ENCODE assay signal across 14 cellular contexts in genomic region chr4:144016048-144016605, GRCh38. TPM values are rescaled to one million over a fixed set of nuclear protein-coding genes. Genes with fewer than 3 reads are reported as not detected.
DNase-seq lines count a peak whose midpoint lies in the region; ATAC-seq, FAIRE-seq and TF ChIP-seq lines count a peak whose summit lies in the region.
"Not testable (repeated sequence)": the region's sequence is repeated elsewhere in the genome, so short reads cannot be mapped to it uniquely, and the experiment has no call there.
"Had no signal": no experiment of that assay in that cellular context is flagged by ENCODE, and none has a peak within 500 bp of the region (broad histone marks: within the 10 kb centered on the region; RNA-seq: fewer than 3 reads in every experiment).

No MANE protein-coding gene starts in this region.

- H3K4me1 ChIP-seq in RWPE2 (ENCODE audit: insufficient read depth, poor library complexity, severe bottlenecking); K562 (replicated peaks in 1 of 2; ENCODE audit: control insufficient read depth in 2 of 2, insufficient read depth in 2 of 2, low read length in 2 of 2); mammary epithelial cell (ENCODE audit: insufficient read depth, low read length); foreskin keratinocyte: not testable (repeated sequence)

- intact Hi-C loops in K562 (cut with micrococcal nuclease), result loop anchor here (5.0 kb wide), 2 partner anchors 109 to 126 kb away; partner anchors contain the start of genes GYPA and GYPE
- intact Hi-C loops in mammary epithelial cell (cut with micrococcal nuclease), result not testable (repeated sequence)

- DNase-seq in RWPE2 (ENCODE audit: low spot score), result not testable (repeated sequence)
- DNase-seq in K562 (ENCODE audit: extremely low read depth in 1 of 4, low spot score in 3 of 4) (peak in 1 of 4 experiments; percentile 38), mammary epithelial cell (peak; percentile 11), epithelial cell of esophagus (ENCODE audit: low read depth) (peak; percentile 39), foreskin keratinocyte (peak in 1 of 2 donors; percentile 18)

- H3K9me3 ChIP-seq in RWPE2 (ENCODE audit: severe bottlenecking); K562 (replicated peaks; ENCODE audit: control insufficient read depth, insufficient read depth, low read depth, low read length); mammary epithelial cell (replicated peaks; ENCODE audit: insufficient read depth, low read length): not testable (repeated sequence)

- H3K4me2 ChIP-seq in K562 (ENCODE audit: insufficient read depth, low read length), result peak overlapping the region; percentile 49; the same call in 1 of the 2 replicates
- H3K4me2 ChIP-seq in mammary epithelial cell (ENCODE audit: insufficient read depth, low read depth, low read length), result not testable (repeated sequence)

- in situ Hi-C loops in K562 (cut with MboI), result loop anchor here (10.0 kb wide), 1 partner anchor 119 kb away; no protein-coding TSS in a partner anchor
- in situ Hi-C loops in mammary epithelial cell (cut with MboI; ENCODE audit: low sequenced_read_pairs in 2 of 2), result not testable (repeated sequence)

- not testable (repeated sequence) for H3K4me3 ChIP-seq in RWPE2 (ENCODE audit: severe bottlenecking); K562; mammary epithelial cell (replicated peaks in 1 of 3; ENCODE audit: insufficient read depth in 1 of 3, low read depth in 2 of 3, low read length in 3 of 3); epithelial cell of esophagus (ENCODE audit: low read length)

- BruUV-seq in K562 (replicated peaks; lab: Mats Ljungman, UMichigan); mammary epithelial cell (replicated peaks; lab: Mats Ljungman, UMichigan): not testable (repeated sequence)

- TF ChIP-seq EP300 in K562 (IDR thresholded peaks at IDR 0.05; ENCODE audit: low read length), result not testable (repeated sequence)

- not testable (repeated sequence) for TF ChIP-seq CTCF in RWPE2 (IDR thresholded peaks at IDR 0.05; ENCODE audit: poor library complexity, severe bottlenecking); K562 (IDR thresholded peaks at IDR 0.05 in 2 of 3, conservative IDR thresholded peaks at IDR 0.05 in 1 of 3; ENCODE audit: insufficient read depth in 2 of 3, low read depth in 1 of 3, low read length in 3 of 3); mammary epithelial cell (conservative IDR thresholded peaks at IDR 0.05 in 1 of 2, IDR thresholded peaks at IDR 0.05 in 1 of 2; ENCODE audit: extremely low read depth in 1 of 2, insufficient read depth in 1 of 2, low read depth in 1 of 2, low read length in 2 of 2); epithelial cell of esophagus (IDR thresholded peaks at IDR 0.05; ENCODE audit: insufficient read depth, low read depth, low read length, missing control alignments); foreskin keratinocyte (conservative IDR thresholded peaks at IDR 0.05)

- not testable (repeated sequence) for H2AFZ ChIP-seq in K562 (ENCODE audit: low read depth, low read length); mammary epithelial cell (ENCODE audit: low read depth, low read length)

- peaks cover 31% of the 10 kb centered on the region for H3K79me2 ChIP-seq in K562 (ENCODE audit: control insufficient read depth, insufficient read depth, low read length)
- not testable (repeated sequence) for H3K79me2 ChIP-seq in mammary epithelial cell (ENCODE audit: insufficient read depth, low read length)

- H4K20me1 ChIP-seq in K562 (replicated peaks; ENCODE audit: control insufficient read depth, insufficient read depth, low read length); mammary epithelial cell (ENCODE audit: insufficient read depth, low read length): not testable (repeated sequence)

- 10% methylated on average over 1 of the region's 2 CpGs for WGBS in K562 (ENCODE audit: insufficient coverage, low coverage, missing lambda C conversion rate)
- WGBS in mammary epithelial cell (ENCODE audit: low coverage, missing lambda C conversion rate), result 96% methylated on average over 1 of the region's 2 CpGs

- H3K9ac ChIP-seq in K562 (ENCODE audit: insufficient read depth in 1 of 2, low read depth in 2 of 2, low read length in 2 of 2); mammary epithelial cell (ENCODE audit: insufficient read depth, low read length): not testable (repeated sequence)

- CTCF ChIA-PET in K562 (lab: Yijun Ruan, JAX; ENCODE audit: low intra/inter-chr PET ratio); mammary epithelial cell (lab: Charles Lee; ENCODE audit: low non-redundant PET): not testable (repeated sequence)

- not testable (repeated sequence) for H3K27me3 ChIP-seq in RWPE2 (ENCODE audit: insufficient read depth, poor library complexity, severe bottlenecking); K562 (ENCODE audit: control insufficient read depth in 2 of 2, insufficient read depth in 2 of 2, low read length in 2 of 2); mammary epithelial cell (ENCODE audit: insufficient read depth, low read length); foreskin keratinocyte

- not testable (repeated sequence) for TF ChIP-seq RAD21 in K562 (CRISPR knock-in tag; conservative IDR thresholded peaks at IDR 0.05 in 1 of 2, IDR thresholded peaks at IDR 0.05 in 1 of 2)

- TF ChIP-seq POLR2A in K562 (conservative IDR thresholded peaks at IDR 0.05), result not testable (repeated sequence)

- H3K27ac ChIP-seq in RWPE2 (ENCODE audit: poor library complexity, severe bottlenecking); K562 (ENCODE audit: extremely low read depth, low read depth, low read length); mammary epithelial cell (ENCODE audit: insufficient read depth, low read depth, low read length); foreskin keratinocyte: not testable (repeated sequence)

- FAIRE-seq in K562 (lab: Jason Lieb, UNC), result not testable (repeated sequence)

- not testable (repeated sequence) for H3K9me1 ChIP-seq in K562 (ENCODE audit: control insufficient read depth, insufficient read depth, low read length)

- peak; percentile 66; the same call in 1 of the 3 replicates for ATAC-seq in RWPE2 (ENCODE audit: low read depth)
- peak; percentile 52 for ATAC-seq in K562
- peak; percentile 62 for ATAC-seq in foreskin keratinocyte

- POLR2A ChIA-PET in K562 (lab: Yijun Ruan, JAX), result not testable (repeated sequence)

- not testable (repeated sequence) for H3K36me3 ChIP-seq in RWPE2 (ENCODE audit: low read depth); K562 (ENCODE audit: control insufficient read depth, insufficient read depth, low read length); mammary epithelial cell (ENCODE audit: insufficient read depth, low read length)

- dilution Hi-C loops in mammary epithelial cell (cut with HindIII; ENCODE audit: low sequenced_read_pairs), result not testable (repeated sequence)

TF ChIP-seq in K562, 482 proteins besides CTCF, POLR2A, EP300 and RAD21 (continues in another document):
- TF ChIP-seq ZSCAN29 (IDR thresholded peaks at IDR 0.05) (peak; percentile 47; the same call in 1 of the 2 replicates), HDGF (IDR thresholded peaks at IDR 0.05) (peak; percentile 42; the same call in 1 of the 2 replicates), ZNF512 (tag; IDR thresholded peaks at IDR 0.05) (peak; percentile 65), ARHGAP35 (IDR thresholded peaks at IDR 0.05; ENCODE audit: partially characterized antibody) (peak; percentile 67)

RNA-seq across cellular contexts. Expression of gene GYPB, which starts 3.1 kb away (rescaled TPM):
- 64.9 and 86.0 TPM in 2 replicates for total RNA-seq in K562 (2011; cell fraction: chromatin; rRNA removed; ENCODE audit: low replicate concordance)
- 84.4 and 91.7 TPM in 2 replicates for total RNA-seq in K562 (2011; cell fraction: nucleolus; rRNA removed)
- 113 and 125 TPM in 2 replicates for total RNA-seq in K562 (2011; cell fraction: nucleoplasm; rRNA removed)
- total RNA-seq in K562 (2014; rRNA removed), result 25.2 and 30.4 TPM in 2 replicates
- total RNA-seq in K562 (2014; rRNA removed; fragmentation: Illumina TruSeq; extraction: Trizol), result 54.8 and 68.6 TPM in 2 replicates
- 16.9 TPM in 2 replicates for total RNA-seq in K562 (2015; rRNA removed; fragmentation: Illumina TruSeq; extraction: Trizol)
- 38.2 and 41.8 TPM in 2 replicates for total RNA-seq in K562 (2021)
- polyA plus RNA-seq in K562 (2011; rRNA removed), result 205 and 209 TPM in 2 replicates
- 219 and 529 TPM in 2 replicates for polyA plus RNA-seq in K562 (2011; cell fraction: cytosol; rRNA removed)
- 49.3 and 92.2 TPM in 2 replicates for polyA plus RNA-seq in K562 (2011; cell fraction: nucleus; rRNA removed)
- polyA plus RNA-seq in K562 (2012), result 37.9 and 61.1 TPM in 2 replicates
- polyA plus RNA-seq in K562 (2014; fragmentation: Illumina TruSeq; extraction: Trizol), result 94.9 and 105 TPM in 2 replicates
- polyA plus RNA-seq in K562 (2014; fragmentation: Nextera tagmentation; extraction: Ambion mirVana), result 100 to 1,000 TPM in 1 of 2 experiments, 10 to 100 TPM in 1; 96.2 to 138 TPM
- 65.8 and 69.9 TPM in 2 replicates for polyA plus RNA-seq in K562 (2014; rRNA removed)
- polyA minus RNA-seq in K562 (2011; rRNA and poly(A)+ RNA removed), result 147 and 160 TPM in 2 replicates
- polyA minus RNA-seq in K562 (2011; cell fraction: cytosol; rRNA and poly(A)+ RNA removed), result 44.0 and 48.5 TPM in 2 replicates
- polyA minus RNA-seq in K562 (2011; cell fraction: nucleus; rRNA and poly(A)+ RNA removed), result 18.4 and 31.8 TPM in 2 replicates
- total RNA-seq in mammary epithelial cell, result not detected
- not detected for polyA plus RNA-seq in mammary epithelial cell
- not detected for polyA minus RNA-seq in mammary epithelial cell
- total RNA-seq in foreskin keratinocyte, result not detected in 2 replicates
- not detected in 2 replicates for polyA plus RNA-seq in foreskin keratinocyte
- total RNA-seq: A673; CD4-positive, alpha-beta memory T cell; CD4-positive, CD25-positive, alpha-beta regulatory T cell; CD8-positive, alpha-beta memory T cell; Daoy; G401; GM12878 had no signal
- polyA plus RNA-seq: AG04450; CD14-positive monocyte; CD4-positive, alpha-beta memory T cell; CD4-positive, CD25-positive, alpha-beta regulatory T cell; CD8-positive, alpha-beta memory T cell had no signal

Comparison
In these comparisons a context has a peak if more than half of its experiments do, and no peak if none do; other contexts are left out.
1. RNA of gene GYPB, which starts 3.1 kb away (total RNA-seq): 16.9 to 125 TPM in K562; not detected in mammary epithelial cell and not detected in foreskin keratinocyte; every median in the first group is over 10 times any median in the second.
2. Peak in every context shown above with its lines, with median percentiles within 50 percentile points of each other: ATAC-seq.